2 cellular contexts compared by ENCODE assay signal in the genomic region with DNA sequence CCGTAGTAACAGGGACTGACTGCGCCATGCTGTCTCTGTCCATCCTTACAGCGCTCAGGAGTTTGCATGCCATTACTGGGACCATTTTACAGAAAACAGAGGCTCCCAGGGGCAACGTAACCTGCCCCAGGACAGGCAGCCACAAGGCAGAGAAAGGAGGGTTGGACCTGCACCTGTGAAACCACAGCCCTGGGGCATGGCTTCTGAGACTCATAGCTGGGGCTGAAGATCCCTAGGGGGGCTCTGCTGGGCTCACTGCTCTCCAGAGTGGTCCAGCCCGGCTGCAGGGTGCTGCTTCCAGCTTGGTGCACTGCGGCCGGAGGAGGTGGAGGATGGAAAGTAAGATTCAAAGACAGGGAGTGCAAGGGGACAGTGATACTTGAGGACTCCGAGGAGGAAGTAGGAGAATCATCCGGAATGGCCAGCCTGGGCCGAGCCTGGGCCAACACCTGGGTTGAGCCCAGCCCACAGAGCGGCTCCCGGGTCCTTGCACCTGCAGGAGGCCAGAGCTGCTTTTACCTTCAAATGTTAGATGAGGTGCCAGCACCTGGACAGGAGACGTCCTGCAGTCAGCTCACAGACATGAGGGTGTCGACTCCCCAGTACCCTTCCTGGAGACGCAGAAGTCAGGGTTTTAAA.
TF ChIP-seq lines count a peak whose summit lies in the region.

No MANE protein-coding gene starts in this region.

TF ChIP-seq in H1, 55 proteins besides CTCF, POLR2A, EP300 and RAD21:
- TF ChIP-seq KDM4A (IDR thresholded peaks at IDR 0.05; ENCODE audit: low read depth, low read length, severe bottlenecking), result no peak
- TF ChIP-seq JUND (IDR thresholded peaks at IDR 0.05; ENCODE audit: low read length), result no peak
- TF ChIP-seq RBBP5 (IDR thresholded peaks at IDR 0.05; ENCODE audit: borderline replicate concordance, low read depth, low read length), result no peak
- no peak for TF ChIP-seq SP1 (IDR thresholded peaks at IDR 0.05; ENCODE audit: low read depth, low read length)
- no peak for TF ChIP-seq NANOG (IDR thresholded peaks at IDR 0.05; ENCODE audit: insufficient read depth, low read depth, low read length, poor library complexity, severe bottlenecking)
- no peak for TF ChIP-seq SP4 (IDR thresholded peaks at IDR 0.05; ENCODE audit: low read length)
- no peak for TF ChIP-seq HDAC6 (IDR thresholded peaks at IDR 0.05; ENCODE audit: low read depth, low read length)
- no peak for TF ChIP-seq CTBP2 (IDR thresholded peaks at IDR 0.05; ENCODE audit: borderline replicate concordance, insufficient read depth, insufficient read length, low read length)
- TF ChIP-seq POLR2AphosphoS5 (IDR thresholded peaks at IDR 0.05; ENCODE audit: low read depth, low read length), result no peak
- TF ChIP-seq SAP30 (IDR thresholded peaks at IDR 0.05; ENCODE audit: insufficient read depth, insufficient replicate concordance, low read length), result no peak
- TF ChIP-seq HDAC2 (IDR thresholded peaks at IDR 0.05; ENCODE audit: borderline replicate concordance in 1 of 2, low read depth in 2 of 2, low read length in 2 of 2), result no peak
- TF ChIP-seq ASH2L (IDR thresholded peaks at IDR 0.05; ENCODE audit: low read length), result no peak

TF ChIP-seq in neural cell, 6 proteins besides CTCF, POLR2A, EP300 and RAD21:
- no peak for TF ChIP-seq TAF1 (IDR thresholded peaks at IDR 0.05; ENCODE audit: low read depth)
- TF ChIP-seq SMC3 (conservative IDR thresholded peaks at IDR 0.05; ENCODE audit: poor library complexity), result no peak
- no peak for TF ChIP-seq REST (IDR thresholded peaks at IDR 0.05; ENCODE audit: borderline replicate concordance)
TF ChIP-seq in neural cell: peak in this region for 0.
